ENCODE assay signal across 13 cellular contexts in the genomic region with DNA sequence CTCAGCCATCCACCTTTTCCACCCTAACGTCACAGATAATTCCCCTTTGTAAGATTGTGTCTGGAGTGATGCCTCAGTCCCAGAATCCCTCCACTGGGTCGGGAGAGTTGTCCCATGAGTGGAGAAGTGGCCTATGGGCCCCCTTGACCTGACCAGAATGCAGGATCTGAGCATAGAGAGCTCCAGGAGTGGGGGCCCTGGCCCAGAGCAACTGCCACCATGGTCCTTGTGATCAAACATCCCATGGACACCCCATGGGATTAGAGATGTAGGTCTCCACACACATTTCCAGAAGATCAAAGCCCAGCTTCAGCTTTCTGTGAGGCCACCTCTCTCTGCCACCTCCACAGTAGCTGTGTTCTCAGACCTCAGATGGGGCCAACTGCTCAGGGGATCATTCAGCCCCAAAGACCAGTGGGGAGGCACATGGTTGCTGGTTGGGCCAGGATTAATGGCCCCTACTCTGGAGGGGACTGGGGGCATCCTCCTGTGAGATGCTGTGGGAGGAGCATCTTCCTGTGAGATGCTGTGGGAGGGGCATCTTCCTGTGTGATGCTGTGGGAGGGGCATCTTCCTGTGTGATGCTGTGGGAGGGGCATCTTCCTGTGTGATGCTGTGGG. TPM values are rescaled to one million over a fixed set of nuclear protein-coding genes. Genes with fewer than 3 reads are reported as not detected.
DNase-seq lines count a peak whose midpoint lies in the region; ATAC-seq and TF ChIP-seq lines count a peak whose summit lies in the region.
"Had no signal": no experiment of that assay in that cellular context is flagged by ENCODE, and none has a peak within 500 bp of the region (broad histone marks: within the 10 kb centered on the region; RNA-seq: fewer than 3 reads in every experiment).

No MANE protein-coding gene starts in this region.

- peak overlapping the region; percentile 87 for H3K27ac Mint-ChIP-seq in T-helper 2 cell treated with Interferon-gamma antibody and Interleukin-4, amounts not matched to agents 5 μg/mL and 100 μg/mL, for 36 hours
- no peak overlapping the region for H3K27ac Mint-ChIP-seq in chondrocyte (ENCODE audit: unreplicated experiment)
- H3K27ac Mint-ChIP-seq in neural progenitor cell, result no peak overlapping the region
- H3K27ac Mint-ChIP-seq: B cell, progenitor cell of endocrine pancreas had no signal

- H3K36me3 Mint-ChIP-seq in T-helper 2 cell treated with Interferon-gamma antibody and Interleukin-4, amounts not matched to agents 5 μg/mL and 100 μg/mL, for 36 hours (ENCODE audit: low read depth), result peaks cover 1% of the 10 kb centered on the region
- H3K36me3 Mint-ChIP-seq in chondrocyte (ENCODE audit: low read depth), result no peaks in the 10 kb centered on the region
- H3K36me3 Mint-ChIP-seq in neural progenitor cell, result no peaks in the 10 kb centered on the region

- no peak overlapping the region for H3K4me2 ChIP-seq in neural progenitor cell

- H3K79me2 ChIP-seq in neural progenitor cell (ENCODE audit: low read depth), result no peaks in the 10 kb centered on the region

- H3K4me1 Mint-ChIP-seq in T-helper 2 cell treated with Interferon-gamma antibody and Interleukin-4, amounts not matched to agents 5 μg/mL and 100 μg/mL, for 36 hours (ENCODE audit: low read depth), result peaks cover 24% of the 10 kb centered on the region
- H3K4me1 Mint-ChIP-seq in chondrocyte (ENCODE audit: low read depth) (peaks cover 7% of the 10 kb centered on the region), neural progenitor cell (peaks cover 2% of the 10 kb centered on the region)

- no peaks in the 10 kb centered on the region for H3K36me3 ChIP-seq in neural progenitor cell
- H3K36me3 ChIP-seq: thoracic aorta had no signal

- peaks cover 12% of the 10 kb centered on the region for H3K27me3 ChIP-seq in neural progenitor cell

- DNase-seq in stimulated activated CD4-positive, alpha-beta T cell treated with anti-CD3 and anti-CD28 coated beads, Interleukin-12 subunit alpha, Interleukin-12 subunit beta, amount 100 ng/mL, for 4 hours, result peak; percentile 11
- no peak for DNase-seq in stimulated activated CD4-positive, alpha-beta T cell treated with anti-CD3 and anti-CD28 coated beads, Interleukin-4, amount 100 ng/mL, for 24 hours
- peak; percentile 45 for DNase-seq in T-helper 2 cell treated with Interferon-gamma antibody and Interleukin-4, amounts not matched to agents 5 μg/mL and 100 μg/mL, for 36 hours (ENCODE audit: low spot score)
- DNase-seq in chondrocyte (ENCODE audit: low spot score) (peak; percentile 39), neural progenitor cell (ENCODE audit: low spot score) (no peak), NCI-H2227 treated with DMSO at 0.1 percent for 48 hours (lab: John Stamatoyannopoulos, UW) (no peak)
- no peak for DNase-seq in stimulated activated naive CD8-positive, alpha-beta T cell treated with anti-CD3 and anti-CD28 coated beads, Interleukin-15, Interleukin-2, amounts not matched to agents 100 U/mL and 50 U/mL, for 24 hours
- DNase-seq: NCI-H774 had no signal

- TF ChIP-seq CTCF in chondrocyte (IDR thresholded peaks at IDR 0.05) (no peak), neural progenitor cell (IDR thresholded peaks at IDR 0.05) (no peak)

- no peaks in the 10 kb centered on the region for H3K27me3 Mint-ChIP-seq in T-helper 2 cell treated with Interferon-gamma antibody and Interleukin-4, amounts not matched to agents 5 μg/mL and 100 μg/mL, for 36 hours (ENCODE audit: low read depth)
- H3K27me3 Mint-ChIP-seq in chondrocyte (ENCODE audit: low read depth) (no peaks in the 10 kb centered on the region), neural progenitor cell (ENCODE audit: insufficient read depth, low read depth) (peaks cover 4% of the 10 kb centered on the region)
- H3K27me3 Mint-ChIP-seq: B cell had no signal

- H3K4me3 ChIP-seq in neural progenitor cell, result no peak overlapping the region
- H3K4me3 ChIP-seq: lung, thoracic aorta had no signal

- H2AFZ ChIP-seq in neural progenitor cell (replicated peaks), result no peak overlapping the region

- no peak overlapping the region for H3K27ac ChIP-seq in neural progenitor cell
- H3K27ac ChIP-seq: thoracic aorta had no signal

- H4K20me1 ChIP-seq in neural progenitor cell (ENCODE audit: low read depth), result no peaks in the 10 kb centered on the region

- peak; percentile 48 for ATAC-seq in stimulated activated naive CD8-positive, alpha-beta T cell treated with anti-CD3 and anti-CD28 coated beads, Interleukin-15, Interleukin-2, amounts not matched to agents 100 U/mL and 50 U/mL, for 24 hours
- no peak for ATAC-seq in GM19328 (IDR thresholded peaks at IDR 0.05; ENCODE audit: unreplicated experiment)

- H3F3A ChIP-seq in neural progenitor cell (ENCODE audit: low read depth), result no peaks in the 10 kb centered on the region

- no peaks in the 10 kb centered on the region for H3K9me3 ChIP-seq in neural progenitor cell (ENCODE audit: low read depth)
- H3K9me3 ChIP-seq: thoracic aorta had no signal

- H3K9me3 Mint-ChIP-seq in T-helper 2 cell treated with Interferon-gamma antibody and Interleukin-4, amounts not matched to agents 5 μg/mL and 100 μg/mL, for 36 hours, result no peaks in the 10 kb centered on the region
- H3K9me3 Mint-ChIP-seq in chondrocyte (ENCODE audit: low read depth) (no peaks in the 10 kb centered on the region), neural progenitor cell (no peaks in the 10 kb centered on the region)

- peaks cover 4% of the 10 kb centered on the region for H3K4me1 ChIP-seq in neural progenitor cell

- no peak overlapping the region for H3K4me3 Mint-ChIP-seq in T-helper 2 cell treated with Interferon-gamma antibody and Interleukin-4, amounts not matched to agents 5 μg/mL and 100 μg/mL, for 36 hours
- no peak overlapping the region for H3K4me3 Mint-ChIP-seq in chondrocyte (ENCODE audit: unreplicated experiment)
- H3K4me3 Mint-ChIP-seq in neural progenitor cell, result no peak overlapping the region
- H3K4me3 Mint-ChIP-seq: B cell had no signal

- no peak overlapping the region for H3K9ac ChIP-seq in neural progenitor cell

RNA-seq across cellular contexts. Expression of gene DPYSL4, which starts 28.5 kb away (rescaled TPM):
- 19.9 to 37.6 TPM (median 35.2 TPM) in 3 replicates for total RNA-seq in chondrocyte
- total RNA-seq in neural progenitor cell (ENCODE audit: low replicate concordance), result 17.7 and 28.1 TPM in 2 replicates

Comparison
In these comparisons a context has a peak if more than half of its experiments do, and no peak if none do; other contexts are left out.
1. DNase-seq: peak in stimulated activated CD4-positive, alpha-beta T cell treated with anti-CD3 and anti-CD28 coated beads, Interleukin-12 subunit alpha, Interleukin-12 subunit beta, amount 100 ng/mL, for 4 hours (single experiment), T-helper 2 cell treated with Interferon-gamma antibody and Interleukin-4, amounts not matched to agents 5 μg/mL and 100 μg/mL, for 36 hours (single experiment) and chondrocyte (single experiment); none in stimulated activated CD4-positive, alpha-beta T cell treated with anti-CD3 and anti-CD28 coated beads, Interleukin-4, amount 100 ng/mL, for 24 hours (single experiment), stimulated activated naive CD8-positive, alpha-beta T cell treated with anti-CD3 and anti-CD28 coated beads, Interleukin-15, Interleukin-2, amounts not matched to agents 100 U/mL and 50 U/mL, for 24 hours (single experiment), neural progenitor cell (single experiment) and NCI-H2227 treated with DMSO at 0.1 percent for 48 hours (single experiment).